Comparison of ENCODE assay signal across 1 cellular context in the genomic region with DNA sequence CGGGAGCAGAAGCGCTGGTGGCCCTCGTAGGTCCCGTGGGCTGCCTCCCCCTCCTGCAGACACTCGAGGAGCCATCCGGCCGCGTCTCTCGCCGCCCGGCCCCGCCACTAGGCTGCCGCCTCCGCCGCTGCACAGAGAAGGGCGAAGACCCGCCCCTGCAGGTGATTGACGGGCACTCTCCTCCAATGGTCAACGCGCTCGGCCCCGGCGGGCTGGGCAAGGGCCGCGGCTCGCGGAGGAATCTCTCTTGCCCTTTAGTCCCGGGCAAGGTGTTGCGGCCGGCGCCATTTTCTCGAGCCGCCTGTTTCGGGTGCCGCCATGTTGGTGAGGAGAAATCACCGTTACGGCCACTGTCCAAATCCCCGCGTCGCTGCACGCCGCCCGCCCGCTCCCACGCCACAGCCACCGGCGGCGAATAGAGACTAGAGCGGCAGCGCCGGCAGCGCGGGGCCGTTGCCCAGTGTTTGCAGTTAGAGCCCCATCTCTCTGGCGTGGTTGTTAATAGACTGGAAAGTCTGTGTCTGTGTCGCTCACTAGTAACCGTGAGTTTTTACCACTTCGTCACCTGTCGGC.
A peak's percentile ranks its signal among the peaks of the same experiment; 100 is the strongest.
TF ChIP-seq lines count a peak whose summit lies in the region.

A gene with protein sequence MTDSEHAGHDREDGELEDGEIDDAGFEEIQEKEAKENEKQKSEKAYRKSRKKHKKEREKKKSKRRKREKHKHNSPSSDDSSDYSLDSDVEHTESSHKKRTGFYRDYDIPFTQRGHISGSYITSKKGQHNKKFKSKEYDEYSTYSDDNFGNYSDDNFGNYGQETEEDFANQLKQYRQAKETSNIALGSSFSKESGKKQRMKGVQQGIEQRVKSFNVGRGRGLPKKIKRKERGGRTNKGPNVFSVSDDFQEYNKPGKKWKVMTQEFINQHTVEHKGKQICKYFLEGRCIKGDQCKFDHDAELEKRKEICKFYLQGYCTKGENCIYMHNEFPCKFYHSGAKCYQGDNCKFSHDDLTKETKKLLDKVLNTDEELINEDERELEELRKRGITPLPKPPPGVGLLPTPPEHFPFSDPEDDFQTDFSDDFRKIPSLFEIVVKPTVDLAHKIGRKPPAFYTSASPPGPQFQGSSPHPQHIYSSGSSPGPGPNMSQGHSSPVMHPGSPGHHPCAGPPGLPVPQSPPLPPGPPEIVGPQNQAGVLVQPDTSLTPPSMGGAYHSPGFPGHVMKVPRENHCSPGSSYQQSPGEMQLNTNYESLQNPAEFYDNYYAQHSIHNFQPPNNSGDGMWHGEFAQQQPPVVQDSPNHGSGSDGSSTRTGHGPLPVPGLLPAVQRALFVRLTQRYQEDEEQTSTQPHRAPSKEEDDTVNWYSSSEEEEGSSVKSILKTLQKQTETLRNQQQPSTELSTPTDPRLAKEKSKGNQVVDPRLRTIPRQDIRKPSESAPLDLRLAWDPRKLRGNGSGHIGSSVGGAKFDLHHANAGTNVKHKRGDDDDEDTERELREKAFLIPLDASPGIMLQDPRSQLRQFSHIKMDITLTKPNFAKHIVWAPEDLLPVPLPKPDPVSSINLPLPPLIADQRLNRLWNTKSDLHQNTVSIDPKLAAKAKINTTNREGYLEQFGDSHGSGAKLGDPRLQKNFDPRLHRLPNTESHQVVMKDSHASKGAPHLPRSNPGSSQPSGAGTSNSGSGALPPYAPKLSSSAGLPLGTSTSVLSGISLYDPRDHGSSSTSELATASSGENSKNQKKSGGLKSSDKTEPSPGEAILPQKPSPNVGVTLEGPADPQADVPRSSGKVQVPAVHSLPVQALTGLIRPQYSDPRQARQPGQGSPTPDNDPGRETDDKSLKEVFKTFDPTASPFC (plus strand): TSS at position 284 of the 573 bp plus-strand sequence. CDS start 398 bp downstream, outside the sequence.

TF ChIP-seq in K562, 482 proteins besides CTCF, POLR2A, EP300 and RAD21 (continued from another document and continues in another):
- TF ChIP-seq, protein P1, sequence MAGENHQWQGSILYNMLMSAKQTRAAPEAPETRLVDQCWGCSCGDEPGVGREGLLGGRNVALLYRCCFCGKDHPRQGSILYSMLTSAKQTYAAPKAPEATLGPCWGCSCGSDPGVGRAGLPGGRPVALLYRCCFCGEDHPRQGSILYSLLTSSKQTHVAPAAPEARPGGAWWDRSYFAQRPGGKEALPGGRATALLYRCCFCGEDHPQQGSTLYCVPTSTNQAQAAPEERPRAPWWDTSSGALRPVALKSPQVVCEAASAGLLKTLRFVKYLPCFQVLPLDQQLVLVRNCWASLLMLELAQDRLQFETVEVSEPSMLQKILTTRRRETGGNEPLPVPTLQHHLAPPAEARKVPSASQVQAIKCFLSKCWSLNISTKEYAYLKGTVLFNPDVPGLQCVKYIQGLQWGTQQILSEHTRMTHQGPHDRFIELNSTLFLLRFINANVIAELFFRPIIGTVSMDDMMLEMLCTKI (IDR thresholded peaks at IDR 0.05; ENCODE audit: partially characterized antibody) = no peak
- no peak for TF ChIP-seq ZNF778 (CRISPR knock-in tag; IDR thresholded peaks at IDR 0.05)
- TF ChIP-seq, protein P2, sequence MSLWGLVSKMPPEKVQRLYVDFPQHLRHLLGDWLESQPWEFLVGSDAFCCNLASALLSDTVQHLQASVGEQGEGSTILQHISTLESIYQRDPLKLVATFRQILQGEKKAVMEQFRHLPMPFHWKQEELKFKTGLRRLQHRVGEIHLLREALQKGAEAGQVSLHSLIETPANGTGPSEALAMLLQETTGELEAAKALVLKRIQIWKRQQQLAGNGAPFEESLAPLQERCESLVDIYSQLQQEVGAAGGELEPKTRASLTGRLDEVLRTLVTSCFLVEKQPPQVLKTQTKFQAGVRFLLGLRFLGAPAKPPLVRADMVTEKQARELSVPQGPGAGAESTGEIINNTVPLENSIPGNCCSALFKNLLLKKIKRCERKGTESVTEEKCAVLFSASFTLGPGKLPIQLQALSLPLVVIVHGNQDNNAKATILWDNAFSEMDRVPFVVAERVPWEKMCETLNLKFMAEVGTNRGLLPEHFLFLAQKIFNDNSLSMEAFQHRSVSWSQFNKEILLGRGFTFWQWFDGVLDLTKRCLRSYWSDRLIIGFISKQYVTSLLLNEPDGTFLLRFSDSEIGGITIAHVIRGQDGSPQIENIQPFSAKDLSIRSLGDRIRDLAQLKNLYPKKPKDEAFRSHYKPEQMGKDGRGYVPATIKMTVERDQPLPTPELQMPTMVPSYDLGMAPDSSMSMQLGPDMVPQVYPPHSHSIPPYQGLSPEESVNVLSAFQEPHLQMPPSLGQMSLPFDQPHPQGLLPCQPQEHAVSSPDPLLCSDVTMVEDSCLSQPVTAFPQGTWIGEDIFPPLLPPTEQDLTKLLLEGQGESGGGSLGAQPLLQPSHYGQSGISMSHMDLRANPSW (CRISPR knock-in tag; IDR thresholded peaks at IDR 0.05) = no peak; the same call in 1 of the 2 replicates
- TF ChIP-seq NCOA4 (IDR thresholded peaks at IDR 0.05; ENCODE audit: partially characterized antibody) = no peak
- TF ChIP-seq SETDB1 (IDR thresholded peaks at IDR 0.05; ENCODE audit: low read length) = no peak
- TF ChIP-seq, protein P3, sequence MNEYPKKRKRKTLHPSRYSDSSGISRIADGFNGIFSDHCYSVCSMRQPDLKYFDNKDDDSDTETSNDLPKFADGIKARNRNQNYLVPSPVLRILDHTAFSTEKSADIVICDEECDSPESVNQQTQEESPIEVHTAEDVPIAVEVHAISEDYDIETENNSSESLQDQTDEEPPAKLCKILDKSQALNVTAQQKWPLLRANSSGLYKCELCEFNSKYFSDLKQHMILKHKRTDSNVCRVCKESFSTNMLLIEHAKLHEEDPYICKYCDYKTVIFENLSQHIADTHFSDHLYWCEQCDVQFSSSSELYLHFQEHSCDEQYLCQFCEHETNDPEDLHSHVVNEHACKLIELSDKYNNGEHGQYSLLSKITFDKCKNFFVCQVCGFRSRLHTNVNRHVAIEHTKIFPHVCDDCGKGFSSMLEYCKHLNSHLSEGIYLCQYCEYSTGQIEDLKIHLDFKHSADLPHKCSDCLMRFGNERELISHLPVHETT (CRISPR knock-in tag; conservative IDR thresholded peaks at IDR 0.05 in 1 of 2, IDR thresholded peaks at IDR 0.05 in 1 of 2) = peak in 1 of 2 experiments; percentile 89; a peak in 2 of 4 replicates
- TF ChIP-seq TCF7 (IDR thresholded peaks at IDR 0.05; ENCODE audit: borderline replicate concordance) = 0 out of 2 replicates have a peak, but pooled peaks have one; percentile 70
- TF ChIP-seq SP1 (CRISPR knock-in tag; IDR thresholded peaks at IDR 0.05) = peak; percentile 99
- TF ChIP-seq, protein P4, sequence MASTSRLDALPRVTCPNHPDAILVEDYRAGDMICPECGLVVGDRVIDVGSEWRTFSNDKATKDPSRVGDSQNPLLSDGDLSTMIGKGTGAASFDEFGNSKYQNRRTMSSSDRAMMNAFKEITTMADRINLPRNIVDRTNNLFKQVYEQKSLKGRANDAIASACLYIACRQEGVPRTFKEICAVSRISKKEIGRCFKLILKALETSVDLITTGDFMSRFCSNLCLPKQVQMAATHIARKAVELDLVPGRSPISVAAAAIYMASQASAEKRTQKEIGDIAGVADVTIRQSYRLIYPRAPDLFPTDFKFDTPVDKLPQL (IDR thresholded peaks at IDR 0.05; ENCODE audit: extremely low read depth, insufficient read length) = no peak
- no peak for TF ChIP-seq MAFF (IDR thresholded peaks at IDR 0.05; ENCODE audit: low read length)
- 0 out of 2 replicates have a peak, but pooled peaks have one; percentile 26 for TF ChIP-seq ZNF583 (CRISPR knock-in tag; IDR thresholded peaks at IDR 0.05)
- no peak for TF ChIP-seq BRCA1 (IDR thresholded peaks at IDR 0.05)
- no peak for TF ChIP-seq BRCA1 (CRISPR knock-in tag; IDR thresholded peaks at IDR 0.05)
- peak; percentile 49; the same call in 1 of the 2 replicates for TF ChIP-seq ZNF431 (CRISPR knock-in tag; IDR thresholded peaks at IDR 0.05)
- TF ChIP-seq NCOA6 (IDR thresholded peaks at IDR 0.05) = no peak
- peak; percentile 62; the same call in 1 of the 2 replicates for TF ChIP-seq CREB1 (IDR thresholded peaks at IDR 0.05)
- peak; percentile 80 for TF ChIP-seq CREB1 (CRISPR knock-in tag; IDR thresholded peaks at IDR 0.05)
- TF ChIP-seq FOXK1 (CRISPR knock-in tag; IDR thresholded peaks at IDR 0.05; ENCODE audit: borderline replicate concordance) = 0 out of 2 replicates have a peak, but pooled peaks have one; percentile 86
- peak; percentile 96 for TF ChIP-seq RBM22 (IDR thresholded peaks at IDR 0.05; ENCODE audit: low read depth, low read length, poor library complexity, severe bottlenecking)
- TF ChIP-seq, protein P5, sequence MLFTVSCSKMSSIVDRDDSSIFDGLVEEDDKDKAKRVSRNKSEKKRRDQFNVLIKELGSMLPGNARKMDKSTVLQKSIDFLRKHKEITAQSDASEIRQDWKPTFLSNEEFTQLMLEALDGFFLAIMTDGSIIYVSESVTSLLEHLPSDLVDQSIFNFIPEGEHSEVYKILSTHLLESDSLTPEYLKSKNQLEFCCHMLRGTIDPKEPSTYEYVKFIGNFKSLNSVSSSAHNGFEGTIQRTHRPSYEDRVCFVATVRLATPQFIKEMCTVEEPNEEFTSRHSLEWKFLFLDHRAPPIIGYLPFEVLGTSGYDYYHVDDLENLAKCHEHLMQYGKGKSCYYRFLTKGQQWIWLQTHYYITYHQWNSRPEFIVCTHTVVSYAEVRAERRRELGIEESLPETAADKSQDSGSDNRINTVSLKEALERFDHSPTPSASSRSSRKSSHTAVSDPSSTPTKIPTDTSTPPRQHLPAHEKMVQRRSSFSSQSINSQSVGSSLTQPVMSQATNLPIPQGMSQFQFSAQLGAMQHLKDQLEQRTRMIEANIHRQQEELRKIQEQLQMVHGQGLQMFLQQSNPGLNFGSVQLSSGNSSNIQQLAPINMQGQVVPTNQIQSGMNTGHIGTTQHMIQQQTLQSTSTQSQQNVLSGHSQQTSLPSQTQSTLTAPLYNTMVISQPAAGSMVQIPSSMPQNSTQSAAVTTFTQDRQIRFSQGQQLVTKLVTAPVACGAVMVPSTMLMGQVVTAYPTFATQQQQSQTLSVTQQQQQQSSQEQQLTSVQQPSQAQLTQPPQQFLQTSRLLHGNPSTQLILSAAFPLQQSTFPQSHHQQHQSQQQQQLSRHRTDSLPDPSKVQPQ (CRISPR knock-in tag; IDR thresholded peaks at IDR 0.05; ENCODE audit: borderline replicate concordance) = no peak
- TF ChIP-seq E2F3 (CRISPR knock-in tag; IDR thresholded peaks at IDR 0.05) = no peak
- TF ChIP-seq, protein P6, sequence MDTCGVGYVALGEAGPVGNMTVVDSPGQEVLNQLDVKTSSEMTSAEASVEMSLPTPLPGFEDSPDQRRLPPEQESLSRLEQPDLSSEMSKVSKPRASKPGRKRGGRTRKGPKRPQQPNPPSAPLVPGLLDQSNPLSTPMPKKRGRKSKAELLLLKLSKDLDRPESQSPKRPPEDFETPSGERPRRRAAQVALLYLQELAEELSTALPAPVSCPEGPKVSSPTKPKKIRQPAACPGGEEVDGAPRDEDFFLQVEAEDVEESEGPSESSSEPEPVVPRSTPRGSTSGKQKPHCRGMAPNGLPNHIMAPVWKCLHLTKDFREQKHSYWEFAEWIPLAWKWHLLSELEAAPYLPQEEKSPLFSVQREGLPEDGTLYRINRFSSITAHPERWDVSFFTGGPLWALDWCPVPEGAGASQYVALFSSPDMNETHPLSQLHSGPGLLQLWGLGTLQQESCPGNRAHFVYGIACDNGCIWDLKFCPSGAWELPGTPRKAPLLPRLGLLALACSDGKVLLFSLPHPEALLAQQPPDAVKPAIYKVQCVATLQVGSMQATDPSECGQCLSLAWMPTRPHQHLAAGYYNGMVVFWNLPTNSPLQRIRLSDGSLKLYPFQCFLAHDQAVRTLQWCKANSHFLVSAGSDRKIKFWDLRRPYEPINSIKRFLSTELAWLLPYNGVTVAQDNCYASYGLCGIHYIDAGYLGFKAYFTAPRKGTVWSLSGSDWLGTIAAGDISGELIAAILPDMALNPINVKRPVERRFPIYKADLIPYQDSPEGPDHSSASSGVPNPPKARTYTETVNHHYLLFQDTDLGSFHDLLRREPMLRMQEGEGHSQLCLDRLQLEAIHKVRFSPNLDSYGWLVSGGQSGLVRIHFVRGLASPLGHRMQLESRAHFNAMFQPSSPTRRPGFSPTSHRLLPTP (IDR thresholded peaks at IDR 0.05; ENCODE audit: borderline replicate concordance, extremely low read depth, insufficient read length) = no peak
- TF ChIP-seq SMAD4 (CRISPR knock-in tag; conservative IDR thresholded peaks at IDR 0.05) = peak; percentile 98
- TF ChIP-seq ZNF239 (CRISPR knock-in tag; IDR thresholded peaks at IDR 0.05) = no peak
- no peak for TF ChIP-seq HSF4 (CRISPR knock-in tag; IDR thresholded peaks at IDR 0.05; ENCODE audit: borderline replicate concordance)
- TF ChIP-seq GATAD2A (IDR thresholded peaks at IDR 0.05) = peak; percentile 89; the same call in 1 of the 2 replicates
- TF ChIP-seq, protein P7, sequence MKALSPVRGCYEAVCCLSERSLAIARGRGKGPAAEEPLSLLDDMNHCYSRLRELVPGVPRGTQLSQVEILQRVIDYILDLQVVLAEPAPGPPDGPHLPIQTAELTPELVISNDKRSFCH (CRISPR knock-in tag; IDR thresholded peaks at IDR 0.05) = no peak
- TF ChIP-seq, protein P7 (tag; IDR thresholded peaks at IDR 0.05) = peak; percentile 96
- TF ChIP-seq CBFA2T2 (conservative IDR thresholded peaks at IDR 0.05) = no peak; the same call in 1 of the 2 replicates
- TF ChIP-seq, protein P8, sequence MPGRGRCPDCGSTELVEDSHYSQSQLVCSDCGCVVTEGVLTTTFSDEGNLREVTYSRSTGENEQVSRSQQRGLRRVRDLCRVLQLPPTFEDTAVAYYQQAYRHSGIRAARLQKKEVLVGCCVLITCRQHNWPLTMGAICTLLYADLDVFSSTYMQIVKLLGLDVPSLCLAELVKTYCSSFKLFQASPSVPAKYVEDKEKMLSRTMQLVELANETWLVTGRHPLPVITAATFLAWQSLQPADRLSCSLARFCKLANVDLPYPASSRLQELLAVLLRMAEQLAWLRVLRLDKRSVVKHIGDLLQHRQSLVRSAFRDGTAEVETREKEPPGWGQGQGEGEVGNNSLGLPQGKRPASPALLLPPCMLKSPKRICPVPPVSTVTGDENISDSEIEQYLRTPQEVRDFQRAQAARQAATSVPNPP (IDR thresholded peaks at IDR 0.05; ENCODE audit: borderline replicate concordance, insufficient read depth, insufficient read length) = no peak
- TF ChIP-seq ZNF140 (CRISPR knock-in tag; IDR thresholded peaks at IDR 0.05) = no peak
- peak; percentile 86 for TF ChIP-seq ZNF766 (CRISPR knock-in tag; conservative IDR thresholded peaks at IDR 0.05)
- TF ChIP-seq MAZ (CRISPR knock-in tag; conservative IDR thresholded peaks at IDR 0.05 in 1 of 2, IDR thresholded peaks at IDR 0.05 in 1 of 2) = peak; percentile 93 to 94
- TF ChIP-seq, protein P9, sequence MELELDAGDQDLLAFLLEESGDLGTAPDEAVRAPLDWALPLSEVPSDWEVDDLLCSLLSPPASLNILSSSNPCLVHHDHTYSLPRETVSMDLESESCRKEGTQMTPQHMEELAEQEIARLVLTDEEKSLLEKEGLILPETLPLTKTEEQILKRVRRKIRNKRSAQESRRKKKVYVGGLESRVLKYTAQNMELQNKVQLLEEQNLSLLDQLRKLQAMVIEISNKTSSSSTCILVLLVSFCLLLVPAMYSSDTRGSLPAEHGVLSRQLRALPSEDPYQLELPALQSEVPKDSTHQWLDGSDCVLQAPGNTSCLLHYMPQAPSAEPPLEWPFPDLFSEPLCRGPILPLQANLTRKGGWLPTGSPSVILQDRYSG (tag; conservative IDR thresholded peaks at IDR 0.05; ENCODE audit: low read depth) = peak; percentile 34; the same call in 1 of the 2 replicates
- TF ChIP-seq MTA3 (IDR thresholded peaks at IDR 0.05; ENCODE audit: borderline replicate concordance) = peak; percentile 98
- 0 out of 3 replicates have a peak, but pooled peaks of 1 of the 2 experiments have one; percentile 16 for TF ChIP-seq CBX3 (IDR thresholded peaks at IDR 0.05; ENCODE audit: borderline replicate concordance in 1 of 2, low read length in 2 of 2)
- TF ChIP-seq CC2D1A (IDR thresholded peaks at IDR 0.05) = no peak
